In the genomic region with DNA sequence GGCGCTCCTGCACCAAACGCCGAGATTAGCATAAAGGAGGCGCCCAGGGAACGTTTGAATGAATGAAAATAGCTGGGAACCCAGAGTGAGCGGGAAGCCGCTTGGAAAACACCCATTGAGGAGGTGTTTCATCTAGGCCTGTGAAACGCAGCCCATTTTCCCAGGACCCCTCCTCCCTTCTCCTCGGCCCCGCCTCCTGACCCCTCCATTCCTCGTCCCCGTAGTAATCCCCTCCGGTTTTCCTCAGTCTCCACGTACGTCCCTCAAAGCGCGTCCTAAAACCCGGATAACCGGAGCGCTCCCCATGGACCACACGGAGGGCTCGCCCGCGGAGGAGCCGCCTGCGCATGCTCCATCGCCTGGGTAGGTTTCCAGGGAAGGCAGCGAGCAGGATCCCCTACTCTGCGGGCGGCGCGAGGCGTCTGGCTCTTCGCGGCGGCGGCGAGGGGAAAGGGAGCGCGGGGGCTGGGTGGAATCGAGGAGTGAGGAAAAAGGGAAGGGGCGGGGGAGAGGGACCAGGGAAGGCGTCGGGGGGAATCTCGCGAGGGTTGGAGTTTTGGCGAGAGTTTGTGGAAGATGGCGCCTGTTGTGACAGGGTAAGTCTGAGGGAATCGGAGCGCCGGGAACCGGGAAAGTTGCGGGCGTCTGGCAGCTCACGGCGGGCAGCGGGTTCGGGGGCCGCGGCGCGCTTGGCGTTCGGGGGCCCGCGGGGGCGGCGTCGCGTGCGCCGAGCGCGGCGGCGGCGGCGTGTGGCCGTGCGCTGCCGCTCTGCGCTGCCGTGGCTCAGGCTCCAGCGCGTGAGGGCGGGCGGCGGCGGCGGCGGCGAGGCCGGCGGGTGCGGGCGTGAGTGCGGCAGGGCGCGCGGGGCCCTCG, we compare ENCODE assay signal across 1 cellular context.
TF ChIP-seq lines count a peak whose summit lies in the region.

Gene RBPJ (plus strand): TSS at position 562 of the 873 bp plus-strand sequence. CDS start 15 bp downstream, at position 577.

TF ChIP-seq in H1, 55 proteins besides CTCF, POLR2A, EP300 and RAD21 (continued from another document):
- TF ChIP-seq NRF1 (IDR thresholded peaks at IDR 0.05; ENCODE audit: low read depth, low read length) = peak; percentile 49
